ENCODE assay signal across 20 cellular contexts in genomic region chr20:53769041-53769440, GRCh38.
A peak's percentile ranks its signal among the peaks of the same experiment; 100 is the strongest.
DNase-seq lines count a peak whose midpoint lies in the region; ATAC-seq, FAIRE-seq and TF ChIP-seq lines count a peak whose summit lies in the region.
"Had no signal": no experiment of that assay in that cellular context is flagged by ENCODE, and none has a peak within 500 bp of the region (broad histone marks: within the 10 kb centered on the region; RNA-seq: fewer than 3 reads in every experiment).

No MANE protein-coding gene starts in this region.

- H3K4me3 ChIP-seq in HepG2 (replicated peaks in 1 of 3; ENCODE audit: insufficient read depth in 1 of 3, low read depth in 2 of 3, low read length in 3 of 3) (peak overlapping the region in 2 of 3 experiments; percentile 8 to 10; a peak in 2 of 6 replicates), right lobe of liver (no peak overlapping the region), SJSA1 (no peak overlapping the region)
- H3K4me3 ChIP-seq: cardiac muscle cell, uterus had no signal

- peak overlapping the region; percentile 78 for H3K27ac ChIP-seq in HepG2 (ENCODE audit: extremely low read length, insufficient read depth, low read length)
- no peak overlapping the region for H3K27ac ChIP-seq in right lobe of liver
- H3K27ac ChIP-seq in SJSA1 = peak overlapping the region; percentile 36; the same call in 1 of the 2 replicates
- H3K27ac ChIP-seq: cardiac muscle cell, foreskin keratinocyte, uterus had no signal

- TF ChIP-seq CTCF in HepG2 (CRISPR knock-in tag; IDR thresholded peaks at IDR 0.05) (no peak), right lobe of liver (IDR thresholded peaks at IDR 0.05) (no peak)

- no peaks in the 10 kb centered on the region for H3K27me3 ChIP-seq in HepG2 (ENCODE audit: control insufficient read depth in 1 of 2, insufficient read depth in 2 of 2, low read length in 2 of 2)
- H3K27me3 ChIP-seq in right lobe of liver = no peaks in the 10 kb centered on the region
- H3K27me3 ChIP-seq in SJSA1 (replicated peaks) = no peaks in the 10 kb centered on the region
- H3K27me3 ChIP-seq: cardiac muscle cell, foreskin keratinocyte, uterus had no signal

- no peak for TF ChIP-seq RAD21 in HepG2 (CRISPR knock-in tag; IDR thresholded peaks at IDR 0.05)

- WGBS in HepG2 (ENCODE audit: low lambda C conversion rate) = 6% methylated on average over 5 of the region's 5 CpGs
- 49% methylated on average over 5 of the region's 5 CpGs for WGBS in right lobe of liver (ENCODE audit: insufficient coverage, low coverage, low lambda C conversion rate, missing lambda C conversion rate)

- no TSS peak for BruUV-seq in HepG2 (replicated peaks; lab: Mats Ljungman, UMichigan)

- CTCF ChIA-PET in HepG2 (lab: Yijun Ruan, JAX; ENCODE audit: low intra/inter-chr PET ratio, low total read pairs) = no interaction called here

- H3K79me2 ChIP-seq in HepG2 (ENCODE audit: insufficient read depth, low read length) = no peaks in the 10 kb centered on the region

- peak overlapping the region; percentile 59 for H3K4me2 ChIP-seq in HepG2 (ENCODE audit: low read depth, low read length)

- no peak for FAIRE-seq in HepG2 (lab: Jason Lieb, UNC)

- peak; percentile 92 for DNase-seq in HepG2 (ENCODE audit: low spot score)
- DNase-seq in right lobe of liver = no peak
- no peak for DNase-seq in SJSA1 (ENCODE audit: low read depth in 1 of 2, low spot score in 2 of 2)
- peak; percentile 57 for DNase-seq in fibroblast of peridontal ligament (ENCODE audit: extremely low read depth)
- no peak for DNase-seq in NCI-H748 (lab: John Stamatoyannopoulos, UW; ENCODE audit: unreplicated experiment)
- no peak for DNase-seq in iPS-NIHi11 (ENCODE audit: low spot score)
- no peak for DNase-seq in NCI-H146 (lab: John Stamatoyannopoulos, UW)
- DNase-seq: activated CD8-positive, alpha-beta memory T cell treated with anti-CD3 and anti-CD28 coated beads, Interleukin-2, amount 50 U/mL, for 48 hours; activated gamma-delta T cell treated with Interleukin-2 at 50 U/mL for 16 hours; foreskin keratinocyte; mammary epithelial cell; MM.1S; NCI-H1436; NCI-H2171; NCI-H526 treated with DMSO at 0.1 percent for 48 hours; right cardiac atrium; Right ventricle myocardium superior; uterus had no signal

- peak overlapping the region; percentile 58 for H3K9ac ChIP-seq in HepG2 (ENCODE audit: insufficient read depth, low read depth, low read length)

- POLR2A ChIA-PET in HepG2 (lab: Yijun Ruan, JAX) = interaction anchor here (0.9 to 1.9 kb wide), 18 partner anchors 8 to 334 kb away, joined by 3 to 17 read pairs (median 4); partner anchors contain the start of gene ZNF217

- H3K4me1 ChIP-seq in HepG2 (ENCODE audit: insufficient read depth, low read length) (peaks cover 94% of the 10 kb centered on the region), right lobe of liver (peaks cover 0 to 17% (median 2%) of the 10 kb centered on the region in 4 donors), SJSA1 (replicated peaks) (peaks cover 43% of the 10 kb centered on the region)
- H3K4me1 ChIP-seq: uterus had no signal

- intact Hi-C loops in HepG2 (cut with micrococcal nuclease; ENCODE audit: unreplicated experiment) = loop anchor here (2.0 kb wide), 1 partner anchor 32 kb away; no protein-coding TSS in a partner anchor
- intact Hi-C loops in right lobe of liver (cut with DNase I) = no loop called here

- peak; percentile 38 for ATAC-seq in HepG2
- no peak for ATAC-seq in right lobe of liver
- ATAC-seq in HG03565 (IDR thresholded peaks at IDR 0.05; ENCODE audit: unreplicated experiment) = no peak
- ATAC-seq: foreskin keratinocyte, right cardiac atrium had no signal

- TF ChIP-seq POLR2A in HepG2 (IDR thresholded peaks at IDR 0.05; ENCODE audit: insufficient read depth in 1 of 2, low read depth in 2 of 2, low read length in 2 of 2) (no peak), right lobe of liver (IDR thresholded peaks at IDR 0.05) (no peak)

- peak overlapping the region; percentile 55 for H2AFZ ChIP-seq in HepG2 (ENCODE audit: low read length)

- H3K9me3 ChIP-seq in HepG2 (ENCODE audit: low read length) (no peaks in the 10 kb centered on the region), right lobe of liver (no peaks in the 10 kb centered on the region), SJSA1 (replicated peaks) (no peaks in the 10 kb centered on the region)
- H3K9me3 ChIP-seq: uterus had no signal

- TF ChIP-seq EP300 in HepG2 (IDR thresholded peaks at IDR 0.05; ENCODE audit: low read depth in 2 of 2, low read length in 2 of 2) (peak in 1 of 2 experiments; percentile 99; a peak in 2 of 4 replicates), HepG2 (CRISPR knock-in tag; IDR thresholded peaks at IDR 0.05; ENCODE audit: borderline replicate concordance) (peak; percentile 88)

- H3K36me3 ChIP-seq in HepG2 (replicated peaks in 1 of 2; ENCODE audit: control insufficient read depth in 1 of 2, insufficient read depth in 2 of 2, low read length in 2 of 2) = no peaks in the 10 kb centered on the region
- H3K36me3 ChIP-seq in right lobe of liver = no peaks in the 10 kb centered on the region
- no peaks in the 10 kb centered on the region for H3K36me3 ChIP-seq in SJSA1
- H3K36me3 ChIP-seq: cardiac muscle cell, uterus had no signal

- H4K20me1 ChIP-seq in HepG2 (ENCODE audit: insufficient read depth, low read length) = no peaks in the 10 kb centered on the region

- in situ Hi-C loops in HepG2 (cut with HindIII; ENCODE audit: extremely low pct_ligation_motif_present, low pct_unique_long_range_greater_than_20kb) = no loop called here

TF ChIP-seq in HepG2, 621 proteins besides CTCF, POLR2A, EP300 and RAD21 (continues in another document):
- TF ChIP-seq SMAD1 (CRISPR knock-in tag; IDR thresholded peaks at IDR 0.05; ENCODE audit: borderline replicate concordance, low read depth) (no peak), MED13 (CRISPR knock-in tag; IDR thresholded peaks at IDR 0.05) (peak; percentile 97), SP140L (CRISPR knock-in tag; IDR thresholded peaks at IDR 0.05; ENCODE audit: borderline replicate concordance) (0 out of 2 replicates have a peak, but pooled peaks have one; percentile 70), TSC22D2 (CRISPR knock-in tag; IDR thresholded peaks at IDR 0.05; ENCODE audit: borderline replicate concordance) (no peak), STAT5B (CRISPR knock-in tag; IDR thresholded peaks at IDR 0.05) (0 out of 2 replicates have a peak, but pooled peaks have one; percentile 55), BCL6 (CRISPR knock-in tag; IDR thresholded peaks at IDR 0.05) (peak; percentile 84), HOXA7 (CRISPR knock-in tag; IDR thresholded peaks at IDR 0.05) (no peak), NFYC (CRISPR knock-in tag; IDR thresholded peaks at IDR 0.05) (peak; percentile 39; the same call in 1 of the 2 replicates), DPF2 (CRISPR knock-in tag; IDR thresholded peaks at IDR 0.05; ENCODE audit: borderline replicate concordance, low read depth) (peak; percentile 81; the same call in 1 of the 2 replicates), SOX6 (IDR thresholded peaks at IDR 0.05) (no peak), SOX6 (CRISPR knock-in tag; IDR thresholded peaks at IDR 0.05) (peak; percentile 93), HNF1A (IDR thresholded peaks at IDR 0.05; ENCODE audit: low read depth) (0 out of 2 replicates have a peak, but pooled peaks have one; percentile 49), HNF1A (CRISPR knock-in tag; IDR thresholded peaks at IDR 0.05; ENCODE audit: borderline replicate concordance) (peak; percentile 76; the same call in 1 of the 2 replicates), ZNF264 (CRISPR knock-in tag; IDR thresholded peaks at IDR 0.05) (peak; percentile 67; the same call in 1 of the 2 replicates), HNRNPK (IDR thresholded peaks at IDR 0.05; ENCODE audit: low read depth, low read length, poor library complexity, severe bottlenecking) (no peak), ZNF878 (CRISPR knock-in tag; IDR thresholded peaks at IDR 0.05) (no peak), SAP130 (CRISPR knock-in tag; IDR thresholded peaks at IDR 0.05; ENCODE audit: low read depth) (no peak; the same call in 1 of the 2 replicates), MXI1 (IDR thresholded peaks at IDR 0.05; ENCODE audit: borderline replicate concordance, low read depth, low read length) (no peak), GTF2F1 (IDR thresholded peaks at IDR 0.05; ENCODE audit: low read length) (no peak), MBNL3 (CRISPR knock-in tag; conservative IDR thresholded peaks at IDR 0.05) (no peak), PTBP1 (IDR thresholded peaks at IDR 0.05; ENCODE audit: low read depth, low read length, poor library complexity, severe bottlenecking) (no peak), TBP (CRISPR knock-in tag; IDR thresholded peaks at IDR 0.05) (no peak), RFX3 (CRISPR knock-in tag; IDR thresholded peaks at IDR 0.05) (peak; percentile 19; the same call in 1 of the 2 replicates), BRD4 (CRISPR knock-in tag; IDR thresholded peaks at IDR 0.05) (peak; percentile 65; the same call in 1 of the 2 replicates)

Comparison
In these comparisons a context has a peak if more than half of its experiments do, and no peak if none do; other contexts are left out.
1. DNase-seq: peak in HepG2 (single experiment) and fibroblast of peridontal ligament (single experiment); none in right lobe of liver (0 of 3), SJSA1 (0 of 2), NCI-H748 (single experiment), iPS-NIHi11 (single experiment) and NCI-H146 (single experiment).
2. H3K27ac ChIP-seq: peak in HepG2 (single experiment) and SJSA1 (single experiment); none in right lobe of liver (0 of 3).
3. H3K4me3 ChIP-seq: peak in HepG2 (2 of 3); none in right lobe of liver (0 of 3) and SJSA1 (single experiment).